9 cellular contexts compared by ENCODE assay signal in genomic region chr2:3959372-3959771, GRCh38.
DNase-seq lines count a peak whose midpoint lies in the region; ATAC-seq and TF ChIP-seq lines count a peak whose summit lies in the region.
"Had no signal": no experiment of that assay in that cellular context is flagged by ENCODE, and none has a peak within 500 bp of the region (broad histone marks: within the 10 kb centered on the region; RNA-seq: fewer than 3 reads in every experiment).

No MANE protein-coding gene starts in this region.

- no peaks in the 10 kb centered on the region for H3K9me3 Mint-ChIP-seq in activated CD4-positive, alpha-beta T cell treated with anti-CD3 and anti-CD28 coated beads for 36 hours (ENCODE audit: low read depth)
- H3K9me3 Mint-ChIP-seq: activated naive CD4-positive, alpha-beta T cell treated with anti-CD3 and anti-CD28 coated beads, Interleukin-2, amount 50 U/mL, for 24 hours had no signal

- no peak overlapping the region for H3K4me3 Mint-ChIP-seq in activated CD4-positive, alpha-beta T cell treated with anti-CD3 and anti-CD28 coated beads for 36 hours
- H3K4me3 Mint-ChIP-seq: activated naive CD4-positive, alpha-beta T cell treated with anti-CD3 and anti-CD28 coated beads, Interleukin-2, amount 50 U/mL, for 24 hours had no signal

- DNase-seq in activated CD4-positive, alpha-beta T cell treated with anti-CD3 and anti-CD28 coated beads for 48 hours: peak; percentile 6
- DNase-seq in activated CD4-positive, alpha-beta T cell treated with anti-CD3 and anti-CD28 coated beads for 36 hours: no peak
- DNase-seq in NCI-H128 (lab: John Stamatoyannopoulos, UW; ENCODE audit: unreplicated experiment) (peak; percentile 62), inferior parietal cortex (ENCODE audit: extremely low spot score) (peak; percentile 35), left cardiac atrium (no peak)
- no peak for DNase-seq in effector CD8-positive, alpha-beta T cell (lab: John Stamatoyannopoulos, UW)

- ATAC-seq in activated CD4-positive, alpha-beta T cell treated with anti-CD3 and anti-CD28 coated beads for 36 hours: no peak
- ATAC-seq in GM19455 (IDR thresholded peaks at IDR 0.05; ENCODE audit: unreplicated experiment) (no peak), left cardiac atrium (no peak)

- CTCF ChIA-PET in activated CD4-positive, alpha-beta T cell treated with anti-CD3 and anti-CD28 coated beads for 36 hours (lab: Charles Lee): interaction anchor here (0.6 to 1.2 kb wide), 10 partner anchors 9 to 1734 kb away, joined by 3 to 4 read pairs (median 3); no protein-coding TSS in a partner anchor

- intact Hi-C loops in activated CD4-positive, alpha-beta T cell treated with anti-CD3 and anti-CD28 coated beads for 36 hours (cut with DNase I, micrococcal nuclease): loop anchor here in 1 of 2 experiments (5.0 kb wide), 1 partner anchor 803 kb away; no protein-coding TSS in a partner anchor
- intact Hi-C loops in left cardiac atrium (cut with DNase I): loop anchor here in 1 of 2 donors (5.0 kb wide), 2 partner anchors 803 to 1408 kb away; no protein-coding TSS in a partner anchor

- H3K4me1 Mint-ChIP-seq in activated CD4-positive, alpha-beta T cell treated with anti-CD3 and anti-CD28 coated beads for 36 hours: no peaks in the 10 kb centered on the region
- H3K4me1 Mint-ChIP-seq: activated naive CD4-positive, alpha-beta T cell treated with anti-CD3 and anti-CD28 coated beads, Interleukin-2, amount 50 U/mL, for 24 hours had no signal

- H3K27me3 Mint-ChIP-seq in activated CD4-positive, alpha-beta T cell treated with anti-CD3 and anti-CD28 coated beads for 36 hours: no peaks in the 10 kb centered on the region

- POLR2A ChIA-PET in activated CD4-positive, alpha-beta T cell treated with anti-CD3 and anti-CD28 coated beads for 36 hours (lab: Charles Lee): no interaction called here

- peak; percentile 49 for TF ChIP-seq CTCF in WI38 (IDR thresholded peaks at IDR 0.05; ENCODE audit: low read depth, low read length)

- H3K4me3 ChIP-seq in WI38 (ENCODE audit: low read depth, low read length): no peak overlapping the region

- H3K36me3 Mint-ChIP-seq in activated CD4-positive, alpha-beta T cell treated with anti-CD3 and anti-CD28 coated beads for 36 hours (ENCODE audit: low read depth): no peaks in the 10 kb centered on the region
- H3K36me3 Mint-ChIP-seq: activated naive CD4-positive, alpha-beta T cell treated with anti-CD3 and anti-CD28 coated beads, Interleukin-2, amount 50 U/mL, for 24 hours had no signal

- no peak overlapping the region for H3K27ac Mint-ChIP-seq in activated CD4-positive, alpha-beta T cell treated with anti-CD3 and anti-CD28 coated beads for 36 hours
- H3K27ac Mint-ChIP-seq: activated naive CD4-positive, alpha-beta T cell treated with anti-CD3 and anti-CD28 coated beads, Interleukin-2, amount 50 U/mL, for 24 hours had no signal

Comparison
In these comparisons a context has a peak if more than half of its experiments do, and no peak if none do; other contexts are left out.
1. DNase-seq: peak in activated CD4-positive, alpha-beta T cell treated with anti-CD3 and anti-CD28 coated beads for 48 hours (single experiment), NCI-H128 (single experiment) and inferior parietal cortex (single experiment); none in activated CD4-positive, alpha-beta T cell treated with anti-CD3 and anti-CD28 coated beads for 36 hours (single experiment), effector CD8-positive, alpha-beta T cell (single experiment) and left cardiac atrium (single experiment).